Comparison of ENCODE assay signal across 10 cellular contexts in genomic region chr7:155509725-155510551, GRCh38. TPM values are rescaled to one million over a fixed set of nuclear protein-coding genes. Genes with fewer than 3 reads are reported as not detected.
DNase-seq lines count a peak whose midpoint lies in the region; ATAC-seq and TF ChIP-seq lines count a peak whose summit lies in the region.
"Had no signal": no experiment of that assay in that cellular context is flagged by ENCODE, and none has a peak within 500 bp of the region (broad histone marks: within the 10 kb centered on the region; RNA-seq: fewer than 3 reads in every experiment).

No MANE protein-coding gene starts in this region.

- POLR2A ChIA-PET in activated CD8-positive, alpha-beta T cell treated with anti-CD3 and anti-CD28 coated beads for 36 hours (lab: Charles Lee): interaction anchor here (1.1 to 1.2 kb wide), 2 partner anchors 22 to 53 kb away, joined by 3 read pairs; no protein-coding TSS in a partner anchor

- H3K36me3 Mint-ChIP-seq in activated naive CD4-positive, alpha-beta T cell treated with anti-CD3 and anti-CD28 coated beads, Interleukin-2, amount 50 U/mL, for 24 hours: no peaks in the 10 kb centered on the region
- no peaks in the 10 kb centered on the region for H3K36me3 Mint-ChIP-seq in activated CD8-positive, alpha-beta T cell treated with anti-CD3 and anti-CD28 coated beads for 36 hours (ENCODE audit: low read depth)
- peaks cover 4 to 5% of the 10 kb centered on the region in 2 donors for H3K36me3 Mint-ChIP-seq in stimulated activated naive B cell treated with anti-CD40 and anti-IgM and Interleukin-4, amounts not matched to agents 10 μg/mL and 1 μg/mL and 100 μg/mL, for 72 hours

- peak; percentile 34 for ATAC-seq in activated CD8-positive, alpha-beta T cell treated with anti-CD3 and anti-CD28 coated beads for 36 hours
- no peak for ATAC-seq in stimulated activated naive B cell treated with anti-CD40 and anti-IgM and Interleukin-4, amounts not matched to agents 10 μg/mL and 1 μg/mL and 100 μg/mL, for 72 hours (replicated peaks)
- ATAC-seq in HG03135 (IDR thresholded peaks at IDR 0.05; ENCODE audit: unreplicated experiment): no peak

- H3K27me3 Mint-ChIP-seq in activated naive CD4-positive, alpha-beta T cell treated with anti-CD3 and anti-CD28 coated beads, Interleukin-2, amount 50 U/mL, for 24 hours: peaks cover 78% of the 10 kb centered on the region
- H3K27me3 Mint-ChIP-seq in activated CD8-positive, alpha-beta T cell treated with anti-CD3 and anti-CD28 coated beads for 36 hours: peaks cover 73% of the 10 kb centered on the region
- peaks cover 54 to 82% of the 10 kb centered on the region in 2 donors for H3K27me3 Mint-ChIP-seq in stimulated activated naive B cell treated with anti-CD40 and anti-IgM and Interleukin-4, amounts not matched to agents 10 μg/mL and 1 μg/mL and 100 μg/mL, for 72 hours

- no peak for TF ChIP-seq CTCF in activated CD8-positive, alpha-beta T cell treated with anti-CD3 and anti-CD28 coated beads for 36 hours (IDR thresholded peaks at IDR 0.05)

- H3K9me3 Mint-ChIP-seq in activated naive CD4-positive, alpha-beta T cell treated with anti-CD3 and anti-CD28 coated beads, Interleukin-2, amount 50 U/mL, for 24 hours: no peaks in the 10 kb centered on the region
- no peaks in the 10 kb centered on the region for H3K9me3 Mint-ChIP-seq in activated CD8-positive, alpha-beta T cell treated with anti-CD3 and anti-CD28 coated beads for 36 hours
- H3K9me3 Mint-ChIP-seq in stimulated activated naive B cell treated with anti-CD40 and anti-IgM and Interleukin-4, amounts not matched to agents 10 μg/mL and 1 μg/mL and 100 μg/mL, for 72 hours: peaks cover 0 to 3% of the 10 kb centered on the region in 2 donors

- H3K4me1 Mint-ChIP-seq in activated naive CD4-positive, alpha-beta T cell treated with anti-CD3 and anti-CD28 coated beads, Interleukin-2, amount 50 U/mL, for 24 hours: peaks cover 21% of the 10 kb centered on the region
- peaks cover 19% of the 10 kb centered on the region for H3K4me1 Mint-ChIP-seq in activated CD8-positive, alpha-beta T cell treated with anti-CD3 and anti-CD28 coated beads for 36 hours (ENCODE audit: low read depth)
- H3K4me1 Mint-ChIP-seq in stimulated activated naive B cell treated with anti-CD40 and anti-IgM and Interleukin-4, amounts not matched to agents 10 μg/mL and 1 μg/mL and 100 μg/mL, for 72 hours: peaks cover 16 to 26% of the 10 kb centered on the region in 2 donors

- peak overlapping the region; percentile 49 for H3K4me3 Mint-ChIP-seq in activated naive CD4-positive, alpha-beta T cell treated with anti-CD3 and anti-CD28 coated beads, Interleukin-2, amount 50 U/mL, for 24 hours
- peak overlapping the region; percentile 62 for H3K4me3 Mint-ChIP-seq in activated CD8-positive, alpha-beta T cell treated with anti-CD3 and anti-CD28 coated beads for 36 hours
- peak overlapping the region; percentile 65 to 70 for H3K4me3 Mint-ChIP-seq in stimulated activated naive B cell treated with anti-CD40 and anti-IgM and Interleukin-4, amounts not matched to agents 10 μg/mL and 1 μg/mL and 100 μg/mL, for 72 hours

- CTCF ChIA-PET in activated CD8-positive, alpha-beta T cell treated with anti-CD3 and anti-CD28 coated beads for 36 hours (lab: Charles Lee): interaction anchor here (1.0 kb wide), 1 partner anchor 131 kb away, joined by 4 read pairs; no protein-coding TSS in a partner anchor

- DNase-seq in activated naive CD4-positive, alpha-beta T cell (lab: John Stamatoyannopoulos, UW): no peak
- DNase-seq in activated CD8-positive, alpha-beta T cell treated with anti-CD3 and anti-CD28 coated beads for 36 hours: no peak
- peak; percentile 73 for DNase-seq in islet precursor cell
- no peak for DNase-seq in stimulated activated naive B cell treated with anti-CD40 and anti-IgM and Interleukin-4, amounts not matched to agents 10 μg/mL and 1 μg/mL and 100 μg/mL, for 72 hours
- DNase-seq in NCI-H1048 (lab: John Stamatoyannopoulos, UW): no peak
- no peak for DNase-seq in NCI-H446 treated with DMSO at 0.1 percent for 48 hours (lab: John Stamatoyannopoulos, UW)
- DNase-seq: MG63 had no signal

- peak overlapping the region; percentile 72 for H3K27ac Mint-ChIP-seq in activated naive CD4-positive, alpha-beta T cell treated with anti-CD3 and anti-CD28 coated beads, Interleukin-2, amount 50 U/mL, for 24 hours
- H3K27ac Mint-ChIP-seq in activated CD8-positive, alpha-beta T cell treated with anti-CD3 and anti-CD28 coated beads for 36 hours: no peak overlapping the region
- H3K27ac Mint-ChIP-seq in stimulated activated naive B cell treated with anti-CD40 and anti-IgM and Interleukin-4, amounts not matched to agents 10 μg/mL and 1 μg/mL and 100 μg/mL, for 72 hours: peak overlapping the region; percentile 85

- intact Hi-C loops in activated CD8-positive, alpha-beta T cell treated with anti-CD3 and anti-CD28 coated beads for 36 hours (cut with micrococcal nuclease): loop anchor here (2.0 to 10.0 kb wide), 5 partner anchors 43 to 1495 kb away; no protein-coding TSS in a partner anchor

RNA-seq across cellular contexts. Expression of gene CNPY1, which starts 36.4 kb away (rescaled TPM):
- total RNA-seq in activated CD8-positive, alpha-beta T cell treated with anti-CD3 and anti-CD28 coated beads for 36 hours: not detected
- total RNA-seq: SJSA1 had no signal

RNA-seq across cellular contexts. Expression of gene EN2, which starts 52.0 kb away (rescaled TPM):
- total RNA-seq in activated CD8-positive, alpha-beta T cell treated with anti-CD3 and anti-CD28 coated beads for 36 hours: not detected
